ENCODE assay signal across 8 cellular contexts in genomic region chr6:30411515-30412207, GRCh38.
A peak's percentile ranks its signal among the peaks of the same experiment; 100 is the strongest.
DNase-seq lines count a peak whose midpoint lies in the region; ATAC-seq and TF ChIP-seq lines count a peak whose summit lies in the region.

No MANE protein-coding gene starts in this region.

- H3K9me2 ChIP-seq in GM23338 (ENCODE audit: insufficient read depth), result no peaks in the 10 kb centered on the region

- H3K4me3 ChIP-seq in AG04450 (ENCODE audit: low read depth, low read length) (no peak overlapping the region), GM23338 (no peak overlapping the region), prostate gland (no peak overlapping the region), uterus (no peak overlapping the region)

- peaks cover 24% of the 10 kb centered on the region for H3K9me3 Mint-ChIP-seq in GM23338

- 34% methylated on average over 17 of the region's 17 CpGs for WGBS in prostate gland

- H3K27ac ChIP-seq in AG04450 (ENCODE audit: low read depth, low read length) (no peak overlapping the region), GM23338 (ENCODE audit: low read depth) (no peak overlapping the region), prostate gland (no peak overlapping the region), uterus (no peak overlapping the region)

- no peak overlapping the region for H3K27ac Mint-ChIP-seq in GM23338

- no peaks in the 10 kb centered on the region for H4K20me1 ChIP-seq in GM23338 (replicated peaks; ENCODE audit: insufficient read depth)

- H3K79me2 ChIP-seq in GM23338 (replicated peaks; ENCODE audit: insufficient read depth), result no peaks in the 10 kb centered on the region

- H3K36me3 Mint-ChIP-seq in GM23338 (ENCODE audit: low read depth), result peaks cover 7% of the 10 kb centered on the region; the same call in 2 of the 3 replicates

- H3K36me3 ChIP-seq in GM23338 (ENCODE audit: insufficient read depth) (no peaks in the 10 kb centered on the region), prostate gland (no peaks in the 10 kb centered on the region), uterus (no peaks in the 10 kb centered on the region)

- 0 out of 2 replicates have a peak overlapping the region, but pooled peaks have one; percentile 48 for H3K4me2 ChIP-seq in GM23338

- intact Hi-C loops in prostate gland (cut with DNase I), result no loop called here
- intact Hi-C loops in uterus (cut with DNase I; ENCODE audit: low total_unique reads), result no loop called here

- POLR2A ChIA-PET in AG04450 (lab: Yijun Ruan, JAX), result no interaction called here

- H3K27me3 Mint-ChIP-seq in GM23338 (ENCODE audit: insufficient read depth, low read depth, poor library complexity), result no peaks in the 10 kb centered on the region

- no peaks in the 10 kb centered on the region for H3K4me1 Mint-ChIP-seq in GM23338

- H3K4me1 ChIP-seq in GM23338 (ENCODE audit: insufficient read depth) (no peaks in the 10 kb centered on the region; the same call in 1 of the 2 replicates), prostate gland (replicated peaks) (no peaks in the 10 kb centered on the region), uterus (no peaks in the 10 kb centered on the region)

- H2AFZ ChIP-seq in GM23338, result no peak overlapping the region

- DNase-seq in AG04450 (ENCODE audit: low read depth, low spot score) (peak; percentile 4), GM23338 (ENCODE audit: low spot score) (peak; percentile 85), OCI-M1 (lab: John Stamatoyannopoulos, UW) (peak; percentile 78), fibroblast of the conjunctiva (ENCODE audit: low read depth) (peak; percentile 30), prostate gland (ENCODE audit: low spot score) (peak; percentile 16), uterus (peak in 1 of 2 donors; percentile 19)
- peak; percentile 72 for DNase-seq in activated T-cell treated with anti-CD3 and anti-CD28 coated beads, Interleukin-2, amount 50 U/mL, for 1 hour

- CTCF ChIA-PET in AG04450 (lab: Charles Lee), result interaction anchor here (0.9 to 2.3 kb wide), 8 partner anchors 9 to 676 kb away, joined by 3 to 14 read pairs (median 6); no protein-coding TSS in a partner anchor

- TF ChIP-seq POLR2A in prostate gland (IDR thresholded peaks at IDR 0.05), result no peak
- no peak for TF ChIP-seq POLR2A in uterus (IDR thresholded peaks at IDR 0.05)

- peak overlapping the region; percentile 10; the same call in 2 of the 3 replicates for H3K4me3 Mint-ChIP-seq in GM23338

- H3K27me3 ChIP-seq in AG04450 (ENCODE audit: control insufficient read depth, insufficient read depth, low read length), result peaks cover 30% of the 10 kb centered on the region
- H3K27me3 ChIP-seq in GM23338 (ENCODE audit: insufficient read depth), result peaks cover 15% of the 10 kb centered on the region; the same call in 1 of the 2 replicates
- no peaks in the 10 kb centered on the region for H3K27me3 ChIP-seq in prostate gland (replicated peaks; ENCODE audit: insufficient read depth)
- no peaks in the 10 kb centered on the region for H3K27me3 ChIP-seq in uterus

- H3K9me3 ChIP-seq in AG04450 (ENCODE audit: control insufficient read depth, insufficient read depth, low read length) (peaks cover 4% of the 10 kb centered on the region; the same call in 1 of the 2 replicates), prostate gland (no peaks in the 10 kb centered on the region), uterus (no peaks in the 10 kb centered on the region)

- TF ChIP-seq CTCF in AG04450 (IDR thresholded peaks at IDR 0.05; ENCODE audit: low read depth, low read length) (peak; percentile 88), GM23338 (conservative IDR thresholded peaks at IDR 0.05; ENCODE audit: low read depth in 2 of 2) (peak; percentile 53 to 81), prostate gland (IDR thresholded peaks at IDR 0.05) (peak in 3 of 4 experiments; percentile 12 to 54 (median 53)), uterus (IDR thresholded peaks at IDR 0.05) (peak; percentile 40 to 65 (median 50))

- ATAC-seq in GM23338 (peak; percentile 97), HG03108 (IDR thresholded peaks at IDR 0.05; ENCODE audit: unreplicated experiment) (no peak)

- H3F3A ChIP-seq in GM23338 (replicated peaks; ENCODE audit: low read depth), result no peaks in the 10 kb centered on the region

TF ChIP-seq in GM23338, 12 proteins besides CTCF, POLR2A, EP300 and RAD21:
- TF ChIP-seq ZNF114 (CRISPR knock-in tag; IDR thresholded peaks at IDR 0.05) (no peak), REST (IDR thresholded peaks at IDR 0.05; ENCODE audit: unreplicated experiment) (no peak), POLR2AphosphoS5 (IDR thresholded peaks at IDR 0.05; ENCODE audit: low read depth) (no peak)
TF ChIP-seq in GM23338: peak in this region for 0.
